13 cellular contexts compared by ENCODE assay signal in the genomic region with DNA sequence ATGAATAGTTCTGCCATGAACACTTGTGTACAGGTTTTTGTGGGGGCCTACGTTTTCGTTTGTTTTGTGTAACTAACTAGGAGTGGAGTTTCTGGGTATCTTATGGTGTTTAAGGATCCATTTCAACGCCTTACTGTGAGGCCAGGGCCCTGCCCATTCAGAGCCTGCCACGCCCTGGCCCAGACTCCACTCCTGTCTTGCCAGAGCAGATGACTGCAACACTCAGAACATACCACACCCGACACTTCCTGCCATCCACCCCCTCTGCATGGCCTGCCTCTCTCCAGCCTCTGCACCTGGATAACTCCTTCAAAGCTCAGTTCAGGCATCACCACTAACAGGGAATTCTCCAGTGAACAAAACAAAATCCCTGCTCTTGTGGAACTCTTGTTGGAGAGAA. TPM values are rescaled to one million over a fixed set of nuclear protein-coding genes. Genes with fewer than 3 reads are reported as not detected.
DNase-seq lines count a peak whose midpoint lies in the region; ATAC-seq, FAIRE-seq and TF ChIP-seq lines count a peak whose summit lies in the region.
"Had no signal": no experiment of that assay in that cellular context is flagged by ENCODE, and none has a peak within 500 bp of the region (broad histone marks: within the 10 kb centered on the region; RNA-seq: fewer than 3 reads in every experiment).

No MANE protein-coding gene starts in this region.

- BruUV-seq in PC-3 (replicated peaks; lab: Mats Ljungman, UMichigan) (no TSS peak), A673 (replicated peaks; lab: Mats Ljungman, UMichigan) (no TSS peak)

- H4K20me1 ChIP-seq in PC-3 (ENCODE audit: low read length): no peaks in the 10 kb centered on the region
- H4K20me1 ChIP-seq: BLaER1 had no signal

- H3K9me3 ChIP-seq in PC-3 (ENCODE audit: low read length): no peaks in the 10 kb centered on the region
- no peaks in the 10 kb centered on the region for H3K9me3 ChIP-seq in A673 (ENCODE audit: low read depth, low read length, poor library complexity, severe bottlenecking)
- H3K9me3 ChIP-seq: thyroid gland had no signal

- H3K9me2 ChIP-seq in PC-3 (replicated peaks; ENCODE audit: low read length): no peaks in the 10 kb centered on the region

- no peak overlapping the region for H3K4me2 ChIP-seq in PC-3 (ENCODE audit: low read length)

- DNase-seq in A172 (ENCODE audit: low spot score): peak; percentile 32
- peak; percentile 39 for DNase-seq in PC-3
- peak; percentile 73 for DNase-seq in bronchial epithelial cell (ENCODE audit: low read depth)
- no peak for DNase-seq in A673 (ENCODE audit: low spot score)
- DNase-seq in hippocampal formation (lab: John Stamatoyannopoulos, UW): no peak
- no peak for DNase-seq in DMS 273 treated with DMSO at 0.1 percent for 48 hours (lab: John Stamatoyannopoulos, UW)
- DNase-seq in mesenteric fat pad (ENCODE audit: low spot score): no peak
- DNase-seq: right cardiac atrium, thyroid gland had no signal

- H3K27ac ChIP-seq in PC-3 (ENCODE audit: low read length): no peak overlapping the region
- H3K27ac ChIP-seq in A673 (ENCODE audit: low read depth, low read length, poor library complexity, severe bottlenecking): no peak overlapping the region
- H3K27ac ChIP-seq: BLaER1, SK-N-MC, thyroid gland had no signal

- intact Hi-C loops in PC-3 (cut with micrococcal nuclease): no loop called here
- intact Hi-C loops in A673 (cut with micrococcal nuclease; ENCODE audit: unreplicated experiment): no loop called here

- H3K4me3 ChIP-seq in PC-3 (ENCODE audit: low read length) (no peak overlapping the region), bronchial epithelial cell (ENCODE audit: low read depth, low read length) (no peak overlapping the region), A673 (ENCODE audit: low read depth, low read length, poor library complexity, severe bottlenecking) (no peak overlapping the region)
- H3K4me3 ChIP-seq: BLaER1, SK-N-MC, thyroid gland had no signal

- peak; percentile 50 for ATAC-seq in GM19467 (IDR thresholded peaks at IDR 0.05; ENCODE audit: unreplicated experiment)
- ATAC-seq in PC-3: peak; percentile 87

- CTCF ChIA-PET in PC-3 (lab: Charles Lee): no interaction called here
- CTCF ChIA-PET in A673 (lab: Charles Lee): no interaction called here

- TF ChIP-seq CTCF in PC-3 (conservative IDR thresholded peaks at IDR 0.05; ENCODE audit: low read depth, low read length) (no peak), bronchial epithelial cell (IDR thresholded peaks at IDR 0.05; ENCODE audit: insufficient read depth, low read length, severe bottlenecking) (no peak), A673 (conservative IDR thresholded peaks at IDR 0.05; ENCODE audit: low read depth, low read length) (no peak)

- H3K36me3 ChIP-seq in PC-3 (ENCODE audit: low read depth, low read length): no peaks in the 10 kb centered on the region
- H3K36me3 ChIP-seq in bronchial epithelial cell (ENCODE audit: control insufficient read depth, insufficient read depth, low read length): no peaks in the 10 kb centered on the region
- no peaks in the 10 kb centered on the region for H3K36me3 ChIP-seq in A673 (ENCODE audit: insufficient read depth, low read length, poor library complexity, severe bottlenecking)
- H3K36me3 ChIP-seq: BLaER1, thyroid gland had no signal

- H3K27me3 ChIP-seq in PC-3 (ENCODE audit: low read length) (no peaks in the 10 kb centered on the region), bronchial epithelial cell (ENCODE audit: control insufficient read depth, insufficient read depth, low read length) (no peaks in the 10 kb centered on the region), A673 (replicated peaks; ENCODE audit: insufficient read depth, low read depth, low read length, poor library complexity) (no peaks in the 10 kb centered on the region)
- H3K27me3 ChIP-seq: BLaER1, thyroid gland had no signal

- no peaks in the 10 kb centered on the region for H3K79me2 ChIP-seq in PC-3 (ENCODE audit: low read length)

- H2AFZ ChIP-seq in PC-3 (ENCODE audit: low read length): no peak overlapping the region

- peak; percentile 75 for FAIRE-seq in bronchial epithelial cell (lab: Jason Lieb, UNC)
- FAIRE-seq: astrocyte had no signal

- H3F3A ChIP-seq in PC-3 (ENCODE audit: low read length, unreplicated experiment): no peaks in the 10 kb centered on the region

- H3K4me1 ChIP-seq in PC-3 (ENCODE audit: insufficient read depth, low read length) (peaks cover 8% of the 10 kb centered on the region; the same call in 1 of the 2 replicates), A673 (ENCODE audit: insufficient read depth, low read length, poor library complexity, severe bottlenecking) (no peaks in the 10 kb centered on the region)

- H3K9ac ChIP-seq in PC-3 (ENCODE audit: low read length): no peak overlapping the region
- H3K9ac ChIP-seq: BLaER1 had no signal

- POLR2A ChIA-PET in PC-3 (lab: Charles Lee; ENCODE audit: unreplicated experiment): interaction anchor here (0.6 kb wide), 1 partner anchor 114 kb away, joined by 3 read pairs; no protein-coding TSS in a partner anchor
- POLR2A ChIA-PET in A673 (lab: Charles Lee; ENCODE audit: low non-redundant PET): no interaction called here

RNA-seq across cellular contexts. Expression of a gene that starts 43.2 kb away (rescaled TPM):
- not detected in 2 replicates for total RNA-seq in A172 (2014; rRNA removed; shearing (Covaris generic))
- total RNA-seq in PC-3 (2014; rRNA removed) (2.4 and 2.6 TPM in 2 replicates), bronchial epithelial cell (2.3 and 13.2 TPM in 2 replicates), A673 (2021) (not detected in 2 replicates), mesenteric fat pad (205 TPM)

Comparison
In these comparisons a context has a peak if more than half of its experiments do, and no peak if none do; other contexts are left out.
1. DNase-seq: peak in A172 (single experiment), PC-3 (single experiment) and bronchial epithelial cell (single experiment); none in A673 (single experiment), hippocampal formation (0 of 2), DMS 273 treated with DMSO at 0.1 percent for 48 hours (single experiment) and mesenteric fat pad (single experiment).
2. RNA of a gene that starts 43.2 kb away (total RNA-seq): 205 TPM in mesenteric fat pad (single experiment); 2.3 to 13.2 TPM in bronchial epithelial cell, 2.4 to 2.6 TPM in PC-3, not detected in A172 and not detected in A673; every median in the first group is over 10 times any median in the second.